8 cellular contexts compared by ENCODE assay signal in the genomic region with DNA sequence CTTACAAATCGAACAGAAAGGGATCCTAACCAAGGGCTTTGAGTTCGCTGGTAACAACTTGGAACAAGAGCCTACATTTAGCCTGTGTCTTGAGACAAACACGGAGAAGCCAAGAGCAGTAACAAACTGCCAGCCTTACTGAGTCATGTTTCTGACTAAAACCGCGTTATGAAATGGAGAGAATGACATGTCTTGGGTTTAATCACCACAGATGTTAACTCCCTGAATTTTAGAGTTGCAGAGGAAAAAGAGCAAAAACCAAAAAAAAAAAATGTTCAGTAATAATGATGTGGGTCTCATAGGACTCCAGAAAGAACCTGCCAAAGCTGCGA. TPM values are rescaled to one million over a fixed set of nuclear protein-coding genes. Genes with fewer than 3 reads are reported as not detected.
DNase-seq lines count a peak whose midpoint lies in the region; ATAC-seq and TF ChIP-seq lines count a peak whose summit lies in the region.

No MANE protein-coding gene starts in this region.

- H3K27me3 Mint-ChIP-seq in HFFc6 (ENCODE audit: insufficient read depth): peaks cover 4% of the 10 kb centered on the region
- H3K27me3 Mint-ChIP-seq in activated naive CD8-positive, alpha-beta T cell: no peaks in the 10 kb centered on the region

- no peaks in the 10 kb centered on the region for H3K36me3 ChIP-seq in heart left ventricle

- WGBS in heart left ventricle, 4 donors: 20 to 25% (median 21%) methylated on average over 6 of the region's 6 CpGs

- peak overlapping the region; percentile 99 for H3K4me3 Mint-ChIP-seq in HFFc6
- H3K4me3 Mint-ChIP-seq in activated naive CD8-positive, alpha-beta T cell: peak overlapping the region; percentile 100

- peak overlapping the region; percentile 61 to 98 (median 94) for H3K27ac ChIP-seq in heart left ventricle

- TF ChIP-seq CTCF in HFFc6 (IDR thresholded peaks at IDR 0.05) (no peak), heart left ventricle (IDR thresholded peaks at IDR 0.05) (no peak)

- peaks cover 0 to 57% (median 25%) of the 10 kb centered on the region in 12 donors for H3K4me1 ChIP-seq in heart left ventricle

- intact Hi-C loops in heart left ventricle (cut with DNase I): loop anchor here in 7 of 10 donors (5.0 to 10.0 kb wide), 4 partner anchors 53 to 63 kb away; a partner anchor contains a TSS

- H3K4me1 Mint-ChIP-seq in HFFc6 (ENCODE audit: low read depth): peaks cover 51% of the 10 kb centered on the region
- peaks cover 45% of the 10 kb centered on the region for H3K4me1 Mint-ChIP-seq in activated naive CD8-positive, alpha-beta T cell (ENCODE audit: low read depth)

- peak; percentile 39 for ATAC-seq in GM18502 (IDR thresholded peaks at IDR 0.05; ENCODE audit: poor library complexity, unreplicated experiment)
- ATAC-seq in heart left ventricle: peak in 3 of 4 donors; percentile 25 to 65 (median 30)

- no peaks in the 10 kb centered on the region for H3K9me3 Mint-ChIP-seq in HFFc6
- H3K9me3 Mint-ChIP-seq in activated naive CD8-positive, alpha-beta T cell (ENCODE audit: low read depth): no peaks in the 10 kb centered on the region

- no peaks in the 10 kb centered on the region for H3K27me3 ChIP-seq in heart left ventricle

- H3K9me3 ChIP-seq in heart left ventricle: peaks cover 0 to 8% (median 0%) of the 10 kb centered on the region in 12 donors

- H3K27ac Mint-ChIP-seq in HFFc6: peak overlapping the region; percentile 99
- peak overlapping the region; percentile 100 for H3K27ac Mint-ChIP-seq in activated naive CD8-positive, alpha-beta T cell

- no peak for TF ChIP-seq POLR2A in heart left ventricle (IDR thresholded peaks at IDR 0.05)

- peak overlapping the region; percentile 68 to 100 (median 93) for H3K4me3 ChIP-seq in heart left ventricle

- H3K36me3 Mint-ChIP-seq in HFFc6 (ENCODE audit: low read depth): no peaks in the 10 kb centered on the region
- H3K36me3 Mint-ChIP-seq in activated naive CD8-positive, alpha-beta T cell: peaks cover 4% of the 10 kb centered on the region

- peak; percentile 86 for DNase-seq in HFFc6
- DNase-seq in MV-4-11 (lab: John Stamatoyannopoulos, UW): peak; percentile 85
- DNase-seq in heart left ventricle: no peak
- DNase-seq in putamen (ENCODE audit: low spot score): peak; percentile 39
- no peak for DNase-seq in activated effector memory CD4-positive, alpha-beta T cell treated with Interleukin-2 at 50 U/mL for 16 hours
- DNase-seq in NK-92 treated with Interleukin-12 subunit alpha and Interleukin-12 subunit beta, amount 100 ng/mL, for 24 hours (lab: John Stamatoyannopoulos, UW): no peak

RNA-seq across cellular contexts. Expression of a gene that starts 1.0 kb away (rescaled TPM):
- total RNA-seq in HFFc6 (2021; fragmentation: NEBNext Ultra II Directional; extraction: Animal tissue kit (Norgen Biotek cat#: 25700)): 10 to 100 TPM; 28.5 to 34.2 (median 33.4) TPM
- 10 to 100 TPM; 14.0 to 22.4 (median 16.2) TPM for total RNA-seq in heart left ventricle
- polyA plus RNA-seq in heart left ventricle: 10 to 100 TPM in 1 of 2 donors, 1 to 10 TPM in 1; 3.7 to 18.7 TPM

RNA-seq across cellular contexts. Expression of a gene that starts 59.0 kb away (rescaled TPM):
- total RNA-seq in HFFc6 (2021; fragmentation: NEBNext Ultra II Directional; extraction: Animal tissue kit (Norgen Biotek cat#: 25700)): 10 to 100 TPM; 23.2 to 29.2 (median 24.9) TPM
- total RNA-seq in heart left ventricle: 10 to 100 TPM in 8 of 9 donors, 1 to 10 TPM in 1; 8.9 to 29.5 (median 21.9) TPM
- polyA plus RNA-seq in heart left ventricle: 10 to 100 TPM in 1 of 2 donors, 1 to 10 TPM in 1; 9.3 to 27.1 TPM

Comparison
In these comparisons a context has a peak if more than half of its experiments do, and no peak if none do; other contexts are left out.
1. DNase-seq: peak in HFFc6 (single experiment), MV-4-11 (single experiment) and putamen (single experiment); none in heart left ventricle (0 of 5), activated effector memory CD4-positive, alpha-beta T cell treated with Interleukin-2 at 50 U/mL for 16 hours (single experiment) and NK-92 treated with Interleukin-12 subunit alpha and Interleukin-12 subunit beta, amount 100 ng/mL, for 24 hours (single experiment).